In genomic region chr6:40308533-40309306, GRCh38 we compare ENCODE assay signal across 8 cellular contexts.
A peak's percentile ranks its signal among the peaks of the same experiment; 100 is the strongest.
DNase-seq lines count a peak whose midpoint lies in the region; ATAC-seq and TF ChIP-seq lines count a peak whose summit lies in the region.

No MANE protein-coding gene starts in this region.

- ATAC-seq in HG03442 (IDR thresholded peaks at IDR 0.05; ENCODE audit: unreplicated experiment) = no peak

- peak; percentile 69 for TF ChIP-seq CTCF in GM20000 (IDR thresholded peaks at IDR 0.05; ENCODE audit: extremely low read depth, missing control alignments)

- no peak overlapping the region for H2BK5ac ChIP-seq in neuronal stem cell (ENCODE audit: low read length)

- H4K8ac ChIP-seq in neuronal stem cell (ENCODE audit: low read depth, low read length) = no peak overlapping the region

- H3K79me1 ChIP-seq in neuronal stem cell (ENCODE audit: low read depth, low read length) = no peaks in the 10 kb centered on the region

- no peak overlapping the region for H3K9ac ChIP-seq in neuronal stem cell (ENCODE audit: low read depth, low read length, poor library complexity)

- peaks cover 0 to 2% of the 10 kb centered on the region in 2 donors for H3K4me1 ChIP-seq in neuronal stem cell (ENCODE audit: control insufficient read depth in 2 of 2, insufficient read depth in 1 of 2, low read depth in 1 of 2, low read length in 2 of 2)

- no peak overlapping the region for H4K91ac ChIP-seq in neuronal stem cell (ENCODE audit: low read depth, low read length, poor library complexity)

- H3K4ac ChIP-seq in neuronal stem cell (ENCODE audit: low read length) = no peak overlapping the region

- no peak overlapping the region for H2BK15ac ChIP-seq in neuronal stem cell (ENCODE audit: low read length)

- no peak overlapping the region for H3K27ac ChIP-seq in neuronal stem cell (replicated peaks; ENCODE audit: low read length)

- no peak overlapping the region for H2BK12ac ChIP-seq in neuronal stem cell (ENCODE audit: low read length)

- H3K23ac ChIP-seq in neuronal stem cell (ENCODE audit: low read depth, low read length, poor library complexity) = no peak overlapping the region

- H2AFZ ChIP-seq in neuronal stem cell (ENCODE audit: low read length) = no peak overlapping the region

- H3K14ac ChIP-seq in neuronal stem cell (ENCODE audit: low read length) = no peak overlapping the region

- no peak overlapping the region for H2BK120ac ChIP-seq in neuronal stem cell (ENCODE audit: low read depth, low read length)

- H3K4me2 ChIP-seq in neuronal stem cell (ENCODE audit: insufficient read depth, low read length, poor library complexity, severe bottlenecking) = no peak overlapping the region

- peak overlapping the region; percentile 8 for H3K18ac ChIP-seq in neuronal stem cell (ENCODE audit: low read length)

- WGBS in neuronal stem cell (ENCODE audit: extremely low coverage in 2 of 2, insufficient read length in 2 of 2, insufficient replicate concordance in 1 of 2), 2 donors = no CpG with 5 or more reads among the region's 12 CpGs

- DNase-seq in Ammon's horn (ENCODE audit: low spot score) (peak; percentile 63), GM20000 (ENCODE audit: low spot score) (peak; percentile 65), NCI-H774 (lab: John Stamatoyannopoulos, UW) (peak; percentile 47), activated T-cell treated with anti-CD3 and anti-CD28 coated beads for 4 hours (peak; percentile 25), fibroblast of peridontal ligament (ENCODE audit: extremely low read depth) (peak; percentile 55), neuronal stem cell (ENCODE audit: low spot score) (peak; percentile 79), ureter (ENCODE audit: low spot score) (peak; percentile 76)

- no peaks in the 10 kb centered on the region for H3K9me3 ChIP-seq in neuronal stem cell (replicated peaks in 1 of 2; ENCODE audit: control insufficient read depth in 2 of 2, insufficient read depth in 1 of 2, low read depth in 1 of 2, low read length in 2 of 2)

- no peaks in the 10 kb centered on the region for H3K36me3 ChIP-seq in neuronal stem cell (replicated peaks in 1 of 2; ENCODE audit: control insufficient read depth in 2 of 2, insufficient read depth in 2 of 2, low read length in 2 of 2)

- H2AK5ac ChIP-seq in neuronal stem cell (ENCODE audit: low read depth, low read length) = no peak overlapping the region

- H3K27me3 ChIP-seq in neuronal stem cell (ENCODE audit: control insufficient read depth in 3 of 3, insufficient read depth in 3 of 3, low read depth in 1 of 3, low read length in 3 of 3) = peaks cover 0 to 6% (median 0%) of the 10 kb centered on the region in 3 experiments

- H3K4me3 ChIP-seq in neuronal stem cell (ENCODE audit: low read length in 2 of 2) = no peak overlapping the region

Comparison
In these comparisons a context has a peak if more than half of its experiments do, and no peak if none do; other contexts are left out.
1. DNase-seq: peak in every context shown above with its lines; median percentile 79 in neuronal stem cell; 76 in ureter; 65 in GM20000; 63 in Ammon's horn; 55 in fibroblast of peridontal ligament; 47 in NCI-H774; 25 in activated T-cell treated with anti-CD3 and anti-CD28 coated beads for 4 hours.